In the genomic region with DNA sequence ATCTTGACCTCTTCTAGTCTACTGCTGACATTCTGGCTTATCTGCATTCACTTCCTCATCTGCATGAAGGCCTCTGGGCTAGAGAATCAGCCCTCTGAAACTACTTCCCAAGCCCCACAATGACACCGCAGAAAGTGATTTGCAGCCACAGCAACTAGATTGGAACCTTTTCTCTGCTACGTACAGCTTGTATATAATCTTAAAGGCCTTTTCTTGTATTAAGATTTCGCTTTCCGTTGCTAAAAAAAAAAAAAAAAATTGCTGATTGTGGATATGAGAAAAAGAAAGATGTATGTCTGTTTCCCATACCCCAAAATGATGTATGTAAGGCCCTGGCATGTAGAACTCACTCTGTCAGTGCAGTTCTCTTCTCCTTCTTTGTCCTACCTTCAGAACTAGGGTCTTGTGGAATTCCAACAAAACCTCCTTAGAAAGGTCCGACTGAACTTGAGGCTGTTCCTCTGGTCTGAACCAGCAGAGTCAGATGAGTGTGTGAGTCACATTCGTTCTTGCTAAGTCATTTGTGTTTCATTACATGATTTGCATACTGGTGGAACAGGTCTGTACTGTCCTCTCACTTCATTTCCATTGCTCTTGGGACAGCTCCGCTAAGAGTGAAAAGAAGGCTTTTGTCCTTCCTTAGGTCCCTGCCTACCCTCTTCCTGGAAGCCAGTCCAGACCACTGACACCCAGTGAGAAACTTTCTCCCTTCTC, we compare ENCODE assay signal across 8 cellular contexts.
DNase-seq lines count a peak whose midpoint lies in the region; ATAC-seq and TF ChIP-seq lines count a peak whose summit lies in the region.

No MANE protein-coding gene starts in this region.

- H3K4me3 ChIP-seq in KMS-11 (IDR thresholded peaks at IDR 0.05; ENCODE audit: insufficient read depth, low read depth, low read length): no peak overlapping the region
- H3K4me3 ChIP-seq in brain microvascular endothelial cell (ENCODE audit: low read depth, low read length): no peak overlapping the region
- no peak overlapping the region for H3K4me3 ChIP-seq in lower lobe of right lung

- H3K36me3 ChIP-seq in KMS-11 (ENCODE audit: insufficient read depth): no peaks in the 10 kb centered on the region
- no peaks in the 10 kb centered on the region for H3K36me3 ChIP-seq in brain microvascular endothelial cell (replicated peaks)
- H3K36me3 ChIP-seq in lower lobe of right lung: peaks cover 20% of the 10 kb centered on the region

- TF ChIP-seq CTCF in KMS-11 (conservative IDR thresholded peaks at IDR 0.05; ENCODE audit: low read depth, low read length) (no peak), brain microvascular endothelial cell (IDR thresholded peaks at IDR 0.05; ENCODE audit: low read depth, low read length, missing control alignments) (no peak), lower lobe of right lung (IDR thresholded peaks at IDR 0.05) (no peak)

- in situ Hi-C loops in brain microvascular endothelial cell (cut with HindIII; ENCODE audit: low pct_ligation_motif_present, low sequenced_read_pairs): no loop called here

- intact Hi-C loops in lower lobe of right lung (cut with DNase I): loop anchor here (10.0 kb wide), 1 partner anchor 58 kb away; a partner anchor contains a TSS

- no peaks in the 10 kb centered on the region for H3K79me2 ChIP-seq in KMS-11 (ENCODE audit: insufficient read depth, low read depth)

- peaks cover 14% of the 10 kb centered on the region for H3K4me1 ChIP-seq in KMS-11 (ENCODE audit: low read depth, poor library complexity, severe bottlenecking)
- H3K4me1 ChIP-seq in lower lobe of right lung: peaks cover 36% of the 10 kb centered on the region

- H3K27me3 ChIP-seq in KMS-11 (ENCODE audit: insufficient read depth, low read depth) (no peaks in the 10 kb centered on the region), brain microvascular endothelial cell (replicated peaks) (no peaks in the 10 kb centered on the region), lower lobe of right lung (ENCODE audit: low read depth) (no peaks in the 10 kb centered on the region)

- 0 out of 2 replicates have a peak overlapping the region, but pooled peaks have one; percentile 29 for H3K4me2 ChIP-seq in KMS-11

- no peaks in the 10 kb centered on the region for H3K9me3 ChIP-seq in lower lobe of right lung

- ATAC-seq in GM21825 (IDR thresholded peaks at IDR 0.05; ENCODE audit: unreplicated experiment) (peak; percentile 89), lower lobe of right lung (peak; percentile 92 to 95)

- H2AFZ ChIP-seq in KMS-11 (ENCODE audit: low read depth): no peak overlapping the region

- H4K20me1 ChIP-seq in KMS-11 (ENCODE audit: insufficient read depth): no peaks in the 10 kb centered on the region

- H3K9ac ChIP-seq in KMS-11: no peak overlapping the region

- peak; percentile 39 for DNase-seq in GM03348 (ENCODE audit: low spot score)
- DNase-seq in brain microvascular endothelial cell: peak; percentile 14
- no peak for DNase-seq in lower lobe of right lung
- DNase-seq in stimulated activated CD4-positive, alpha-beta T cell treated with anti-CD3 and anti-CD28 coated beads, Interleukin-4, amount 100 ng/mL, for 24 hours: no peak
- DNase-seq in activated gamma-delta T cell treated with Interleukin-2 at 50 U/mL for 16 hours: no peak
- no peak for DNase-seq in GOT3 (lab: John Stamatoyannopoulos, UW)

- H3K27ac ChIP-seq in KMS-11 (no peak overlapping the region), brain microvascular endothelial cell (no peak overlapping the region), lower lobe of right lung (peak overlapping the region; percentile 61)

Comparison
In these comparisons a context has a peak if more than half of its experiments do, and no peak if none do; other contexts are left out.
1. DNase-seq: peak in GM03348 (single experiment) and brain microvascular endothelial cell (single experiment); none in lower lobe of right lung (single experiment), stimulated activated CD4-positive, alpha-beta T cell treated with anti-CD3 and anti-CD28 coated beads, Interleukin-4, amount 100 ng/mL, for 24 hours (single experiment), activated gamma-delta T cell treated with Interleukin-2 at 50 U/mL for 16 hours (single experiment) and GOT3 (single experiment).